ENCODE assay signal across 16 cellular contexts in genomic region chr12:49961993-49962764, GRCh38. TPM values are rescaled to one million over a fixed set of nuclear protein-coding genes. Genes with fewer than 3 reads are reported as not detected.
DNase-seq lines count a peak whose midpoint lies in the region; TF ChIP-seq lines count a peak whose summit lies in the region.
"Had no signal": no experiment of that assay in that cellular context is flagged by ENCODE, and none has a peak within 500 bp of the region (broad histone marks: within the 10 kb centered on the region; RNA-seq: fewer than 3 reads in every experiment).

No MANE protein-coding gene starts in this region.

- H3K36me3 ChIP-seq in HUES6 (ENCODE audit: control insufficient read depth, insufficient read depth, low read length) (no peaks in the 10 kb centered on the region), esophagus muscularis mucosa (no peaks in the 10 kb centered on the region), osteoblast (ENCODE audit: insufficient read depth, low read length) (no peaks in the 10 kb centered on the region)
- H3K36me3 ChIP-seq: neutrophil had no signal

- H3K27me3 ChIP-seq in HUES6 (ENCODE audit: control insufficient read depth, insufficient read depth, low read length) (peaks cover 94% of the 10 kb centered on the region), esophagus muscularis mucosa (peaks cover 0 to 58% (median 24%) of the 10 kb centered on the region in 4 donors), osteoblast (ENCODE audit: insufficient read depth, low read length) (peaks cover 70% of the 10 kb centered on the region)

- H2AFZ ChIP-seq in osteoblast (ENCODE audit: low read length) = no peak overlapping the region

- H3K27ac ChIP-seq in C4-2B (peak overlapping the region; percentile 70), HUES6 (ENCODE audit: low read depth, low read length) (no peak overlapping the region), esophagus muscularis mucosa (replicated peaks in 1 of 4) (no peak overlapping the region), osteoblast (ENCODE audit: low read depth, low read length) (no peak overlapping the region)
- H3K27ac ChIP-seq: neutrophil had no signal

- no peaks in the 10 kb centered on the region for H3K9me3 ChIP-seq in HUES6 (ENCODE audit: control insufficient read depth, insufficient read depth, low read depth, low read length)
- no peaks in the 10 kb centered on the region for H3K9me3 ChIP-seq in esophagus muscularis mucosa
- no peaks in the 10 kb centered on the region for H3K9me3 ChIP-seq in osteoblast (ENCODE audit: low read depth, low read length)
- H3K9me3 ChIP-seq: neutrophil had no signal

- no peak overlapping the region for H3K9ac ChIP-seq in HUES6 (ENCODE audit: low read length)

- DNase-seq in esophagus muscularis mucosa (ENCODE audit: extremely low spot score) = no peak
- DNase-seq in osteoblast (ENCODE audit: insufficient read length, low spot score, missing footprints) = peak; percentile 79
- DNase-seq in iPS-NIHi7 (ENCODE audit: extremely low spot score) = no peak
- DNase-seq in AG08396 (ENCODE audit: low spot score) = no peak
- DNase-seq in effector CD4-positive, alpha-beta T cell = no peak
- DNase-seq in NCI-H1048 (lab: John Stamatoyannopoulos, UW) = no peak
- DNase-seq: activated CD4-positive, alpha-beta memory T cell treated with anti-CD3 and anti-CD28 coated beads for 36 hours; activated T-cell treated with anti-CD3 and anti-CD28 coated beads, Interleukin-2, amount 50 U/mL, for 48 hours; mesendoderm; NCI-H2081 treated with DMSO at 0.1 percent for 48 hours; NCI-H510A had no signal

- no peak for TF ChIP-seq CTCF in C4-2B (conservative IDR thresholded peaks at IDR 0.05)
- no peak for TF ChIP-seq CTCF in esophagus muscularis mucosa (IDR thresholded peaks at IDR 0.05)
- no peak for TF ChIP-seq CTCF in osteoblast (IDR thresholded peaks at IDR 0.05; ENCODE audit: extremely low read depth, low read depth, low read length)

- H4K20me1 ChIP-seq in osteoblast (ENCODE audit: insufficient read depth, low read length) = no peaks in the 10 kb centered on the region

- H3K4me3 ChIP-seq in HUES6 (ENCODE audit: low read depth, low read length) (peak overlapping the region; percentile 48), esophagus muscularis mucosa (peak overlapping the region; percentile 48 to 58 (median 49)), osteoblast (ENCODE audit: insufficient read depth, low read length) (no peak overlapping the region)

- peaks cover 20% of the 10 kb centered on the region for H3K4me1 ChIP-seq in HUES6 (ENCODE audit: control insufficient read depth, insufficient read depth, low read length)
- H3K4me1 ChIP-seq in esophagus muscularis mucosa = peaks cover 9 to 32% (median 20%) of the 10 kb centered on the region in 4 donors
- peaks cover 9% of the 10 kb centered on the region for H3K4me1 ChIP-seq in osteoblast (ENCODE audit: insufficient read depth, low read length)

- no peak for TF ChIP-seq EP300 in esophagus muscularis mucosa (IDR thresholded peaks at IDR 0.05)

- TF ChIP-seq POLR2A in esophagus muscularis mucosa (IDR thresholded peaks at IDR 0.05; ENCODE audit: low read depth) = no peak

- H3K79me2 ChIP-seq in osteoblast (ENCODE audit: insufficient read depth, low read length) = no peaks in the 10 kb centered on the region

- H3K4me2 ChIP-seq in osteoblast (ENCODE audit: insufficient read depth, low read length) = no peak overlapping the region

- intact Hi-C loops in esophagus muscularis mucosa (cut with DNase I) = loop anchor here (10.0 kb wide), 2 partner anchors 187 to 223 kb away; no protein-coding TSS in a partner anchor

- 62% methylated on average over 22 of the region's 37 CpGs for WGBS in esophagus muscularis mucosa

RNA-seq across cellular contexts. Expression of gene AQP5, which starts 0.5 kb away (rescaled TPM):
- total RNA-seq in esophagus muscularis mucosa = under 1 TPM in 1 of 4 donors, not detected in 3; 0.83 TPM
- total RNA-seq in osteoblast = not detected in 2 replicates
- total RNA-seq: activated CD4-positive, alpha-beta memory T cell treated with anti-CD3 and anti-CD28 coated beads for 36 hours; activated naive CD4-positive, alpha-beta T cell treated with anti-CD3 and anti-CD28 coated beads, Interleukin-2, amount 50 U/mL, for 72 hours had no signal

RNA-seq across cellular contexts. Expression of gene AQP6, which starts 10.6 kb away (rescaled TPM):
- total RNA-seq in esophagus muscularis mucosa = under 1 TPM in 1 of 4 donors, not detected in 3; 0.11 TPM
- total RNA-seq in osteoblast = not detected in 2 replicates
- total RNA-seq: activated CD4-positive, alpha-beta memory T cell treated with anti-CD3 and anti-CD28 coated beads for 36 hours; activated naive CD4-positive, alpha-beta T cell treated with anti-CD3 and anti-CD28 coated beads, Interleukin-2, amount 50 U/mL, for 72 hours; dermis blood vessel endothelial cell had no signal

RNA-seq across cellular contexts. Expression of gene AQP2, which starts 11.6 kb away (rescaled TPM):
- total RNA-seq in esophagus muscularis mucosa (not detected), osteoblast (not detected in 2 replicates)
- total RNA-seq: activated CD4-positive, alpha-beta memory T cell treated with anti-CD3 and anti-CD28 coated beads for 36 hours; activated naive CD4-positive, alpha-beta T cell treated with anti-CD3 and anti-CD28 coated beads, Interleukin-2, amount 50 U/mL, for 72 hours; dermis blood vessel endothelial cell had no signal

RNA-seq across cellular contexts. Expression of gene FAIM2, which starts 58.5 kb away (rescaled TPM):
- total RNA-seq in esophagus muscularis mucosa (10 to 100 TPM in 1 of 4 donors, 1 to 10 TPM in 3; 4.1 to 10.3 (median 7.4) TPM), osteoblast (0.88 and 1.4 TPM in 2 replicates)
- total RNA-seq: dermis blood vessel endothelial cell had no signal
